ENCODE assay signal across 14 cellular contexts in genomic region chr3:52190294-52190841, GRCh38. TPM values are rescaled to one million over a fixed set of nuclear protein-coding genes. Genes with fewer than 3 reads are reported as not detected.
A peak's percentile ranks its signal among the peaks of the same experiment; 100 is the strongest.
DNase-seq lines count a peak whose midpoint lies in the region; ATAC-seq and TF ChIP-seq lines count a peak whose summit lies in the region.
"Had no signal": no experiment of that assay in that cellular context is flagged by ENCODE, and none has a peak within 500 bp of the region (broad histone marks: within the 10 kb centered on the region; RNA-seq: fewer than 3 reads in every experiment).

No MANE protein-coding gene starts in this region.

- no peak for DNase-seq in T-helper 2 cell treated with Interferon-gamma antibody and Interleukin-4, amounts not matched to agents 5 μg/mL and 100 μg/mL, for 36 hours (ENCODE audit: low spot score)
- no peak for DNase-seq in T-helper 2 cell
- DNase-seq in myocyte (ENCODE audit: low read depth): peak; percentile 92
- DNase-seq in uterus: peak; percentile 38 to 73
- DNase-seq in dermis blood vessel endothelial cell: no peak
- DNase-seq in COR-L47 (lab: John Stamatoyannopoulos, UW): no peak
- DNase-seq: 8988T; activated T-cell treated with anti-CD3 and anti-CD28 coated beads, Interleukin-2, amount 50 U/mL, for 4 hours; NCI-H2081 treated with DMSO at 0.1 percent for 48 hours had no signal

- peak overlapping the region; percentile 34 to 64 for H3K27ac ChIP-seq in uterus
- H3K27ac ChIP-seq: SK-N-MC had no signal

- H3K27me3 ChIP-seq in uterus: no peaks in the 10 kb centered on the region

- no peaks in the 10 kb centered on the region for H3K9me3 ChIP-seq in uterus

- H3K27me3 Mint-ChIP-seq in T-helper 2 cell treated with Interferon-gamma antibody and Interleukin-4, amounts not matched to agents 5 μg/mL and 100 μg/mL, for 36 hours (ENCODE audit: low read depth): peaks cover 2% of the 10 kb centered on the region
- H3K27me3 Mint-ChIP-seq: natural killer cell treated with Interleukin-12 subunit alpha and Interleukin-12 subunit beta and Interleukin-15 and Interleukin-18, amount 100 ng/mL, for 72 hours had no signal

- H3K36me3 Mint-ChIP-seq in T-helper 2 cell treated with Interferon-gamma antibody and Interleukin-4, amounts not matched to agents 5 μg/mL and 100 μg/mL, for 36 hours (ENCODE audit: low read depth): no peaks in the 10 kb centered on the region
- H3K36me3 Mint-ChIP-seq: natural killer cell treated with Interleukin-12 subunit alpha and Interleukin-12 subunit beta and Interleukin-15 and Interleukin-18, amount 100 ng/mL, for 72 hours had no signal

- H3K4me1 Mint-ChIP-seq in T-helper 2 cell treated with Interferon-gamma antibody and Interleukin-4, amounts not matched to agents 5 μg/mL and 100 μg/mL, for 36 hours (ENCODE audit: low read depth): peaks cover 16% of the 10 kb centered on the region

- TF ChIP-seq POLR2A in uterus (IDR thresholded peaks at IDR 0.05): no peak

- H3K4me1 ChIP-seq in uterus: peaks cover 0 to 10% of the 10 kb centered on the region in 2 donors

- intact Hi-C loops in uterus (cut with DNase I; ENCODE audit: low total_unique reads): no loop called here

- no peak overlapping the region for H3K4me3 Mint-ChIP-seq in T-helper 2 cell treated with Interferon-gamma antibody and Interleukin-4, amounts not matched to agents 5 μg/mL and 100 μg/mL, for 36 hours
- H3K4me3 Mint-ChIP-seq: activated T-cell treated with anti-CD3 and anti-CD28 coated beads, Interleukin-2, amount 50 U/mL, for 4 hours; natural killer cell treated with Interleukin-12 subunit alpha and Interleukin-12 subunit beta and Interleukin-15 and Interleukin-18, amount 100 ng/mL, for 72 hours had no signal

- no peak for TF ChIP-seq CTCF in uterus (IDR thresholded peaks at IDR 0.05)

- ATAC-seq in esophagus mucosa (peak; percentile 4), GM18870 (IDR thresholded peaks at IDR 0.05; ENCODE audit: unreplicated experiment) (no peak)
- ATAC-seq: activated T-cell treated with anti-CD3 and anti-CD28 coated beads, Interleukin-2, amount 50 U/mL, for 4 hours; natural killer cell treated with Interleukin-12 subunit alpha and Interleukin-12 subunit beta and Interleukin-15 and Interleukin-18, amount 100 ng/mL, for 72 hours had no signal

- H3K9me3 Mint-ChIP-seq in T-helper 2 cell treated with Interferon-gamma antibody and Interleukin-4, amounts not matched to agents 5 μg/mL and 100 μg/mL, for 36 hours: no peaks in the 10 kb centered on the region
- H3K9me3 Mint-ChIP-seq: activated T-cell treated with anti-CD3 and anti-CD28 coated beads, Interleukin-2, amount 50 U/mL, for 4 hours; natural killer cell treated with Interleukin-12 subunit alpha and Interleukin-12 subunit beta and Interleukin-15 and Interleukin-18, amount 100 ng/mL, for 72 hours had no signal

- H3K27ac Mint-ChIP-seq in T-helper 2 cell treated with Interferon-gamma antibody and Interleukin-4, amounts not matched to agents 5 μg/mL and 100 μg/mL, for 36 hours: peak overlapping the region; percentile 66

- H3K4me3 ChIP-seq in uterus: no peak overlapping the region
- H3K4me3 ChIP-seq: SK-N-MC had no signal

- H3K36me3 ChIP-seq in uterus: no peaks in the 10 kb centered on the region

RNA-seq across cellular contexts. Expression of gene ALAS1, which starts 7.6 kb away (rescaled TPM):
- total RNA-seq in esophagus mucosa (45.2 TPM), myocyte (59.7 and 83.9 TPM in 2 replicates), uterus (10 to 100 TPM in 3 of 4 donors, 1 to 10 TPM in 1; 4.9 to 56.2 (median 36.2) TPM), dermis blood vessel endothelial cell (41.0 and 51.7 TPM in 2 replicates)
- polyA plus RNA-seq in myocyte (2012): 63.6 TPM

RNA-seq across cellular contexts. Expression of gene TLR9, which starts 35.1 kb away (rescaled TPM):
- total RNA-seq in esophagus mucosa (0.04 TPM), myocyte (0.05 TPM in 1 of 2 replicates, not detected in the other), uterus (1 to 10 TPM in 1 of 4 donors, under 1 TPM in 1, not detected in 2; 0.14 to 1.5 TPM), dermis blood vessel endothelial cell (under 0.01 TPM in 1 of 2 replicates, not detected in the other)
- polyA plus RNA-seq in myocyte (2012): 0.06 TPM
- total RNA-seq: H1 had no signal

RNA-seq across cellular contexts. Expression of gene POC1A, which starts 36.1 kb away (rescaled TPM):
- total RNA-seq in esophagus mucosa (8.4 TPM), myocyte (1.2 and 1.3 TPM in 2 replicates), uterus (1 to 10 TPM in 3 of 4 donors, not detected in 1; 1.1 to 4.8 (median 4.7) TPM), dermis blood vessel endothelial cell (3.7 and 17.6 TPM in 2 replicates)
- 2.8 TPM for polyA plus RNA-seq in myocyte (2012)

RNA-seq across cellular contexts. Expression of gene TWF2, which starts 48.6 kb away (rescaled TPM):
- total RNA-seq in esophagus mucosa (37.4 TPM), myocyte (24.3 and 67.9 TPM in 2 replicates), uterus (100 to 1,000 TPM in 1 of 4 donors, 10 to 100 TPM in 3; 45.9 to 105 (median 50.2) TPM), dermis blood vessel endothelial cell (144 and 147 TPM in 2 replicates)
- polyA plus RNA-seq in myocyte (2012): 66.1 TPM

RNA-seq across cellular contexts. Expression of gene PPM1M, which starts 55.2 kb away (rescaled TPM):
- total RNA-seq in esophagus mucosa (9.5 TPM), myocyte (5.5 and 7.3 TPM in 2 replicates), uterus (10 to 100 TPM; 23.9 to 32.3 (median 31.5) TPM), dermis blood vessel endothelial cell (20.6 and 25.0 TPM in 2 replicates)
- polyA plus RNA-seq in myocyte (2012): 29.7 TPM

Comparison
In these comparisons a context has a peak if more than half of its experiments do, and no peak if none do; other contexts are left out.
1. DNase-seq: peak in myocyte (single experiment) and uterus (2 of 2); none in T-helper 2 cell treated with Interferon-gamma antibody and Interleukin-4, amounts not matched to agents 5 μg/mL and 100 μg/mL, for 36 hours (single experiment), T-helper 2 cell (0 of 5), dermis blood vessel endothelial cell (single experiment) and COR-L47 (single experiment).